In genomic region chr4:25863906-25864418, GRCh38 we compare ENCODE assay signal across 9 cellular contexts. TPM values are rescaled to one million over a fixed set of nuclear protein-coding genes. Genes with fewer than 3 reads are reported as not detected.
DNase-seq lines count a peak whose midpoint lies in the region; ATAC-seq and TF ChIP-seq lines count a peak whose summit lies in the region.
"Had no signal": no experiment of that assay in that cellular context is flagged by ENCODE, and none has a peak within 500 bp of the region (broad histone marks: within the 10 kb centered on the region; RNA-seq: fewer than 3 reads in every experiment).

No MANE protein-coding gene starts in this region.

- H3K9me3 Mint-ChIP-seq in GM23338 = no peaks in the 10 kb centered on the region

- H3K27ac ChIP-seq in 22Rv1 (peak overlapping the region; percentile 12; the same call in 1 of the 2 replicates), GM23338 (ENCODE audit: low read depth) (peak overlapping the region; percentile 95), body of pancreas (peak overlapping the region; percentile 22 to 96 (median 82))

- H3K4me3 ChIP-seq in GM23338 (peak overlapping the region; percentile 95), body of pancreas (no peak overlapping the region), mucosa of descending colon (no peak overlapping the region)

- H3K36me3 ChIP-seq in GM23338 (ENCODE audit: insufficient read depth) = no peaks in the 10 kb centered on the region
- no peaks in the 10 kb centered on the region for H3K36me3 ChIP-seq in body of pancreas (replicated peaks in 1 of 2; ENCODE audit: insufficient read depth in 1 of 2, low read depth in 2 of 2)
- H3K36me3 ChIP-seq in mucosa of descending colon (ENCODE audit: low read depth) = no peaks in the 10 kb centered on the region

- peak; percentile 62 for DNase-seq in GM23338 (ENCODE audit: low spot score)
- peak in 1 of 4 donors; percentile 35 for DNase-seq in body of pancreas
- DNase-seq in mucosa of descending colon = peak; percentile 39 to 71 (median 61)
- DNase-seq in left lobe of liver (ENCODE audit: low spot score) = no peak
- no peak for DNase-seq in GM19240 (ENCODE audit: insufficient read length, low spot score)
- DNase-seq: SW 1271 had no signal

- peaks cover 36% of the 10 kb centered on the region for H3K4me1 Mint-ChIP-seq in GM23338

- ATAC-seq in GM23338 (peak; percentile 58), body of pancreas (no peak), mucosa of descending colon (peak; percentile 18), HG03196 (IDR thresholded peaks at IDR 0.05; ENCODE audit: unreplicated experiment) (no peak), left lobe of liver (no peak), GM18870 (IDR thresholded peaks at IDR 0.05; ENCODE audit: unreplicated experiment) (no peak)

- H3K27me3 ChIP-seq in GM23338 (ENCODE audit: insufficient read depth) (peaks cover 15% of the 10 kb centered on the region), body of pancreas (no peaks in the 10 kb centered on the region)

- H3K4me2 ChIP-seq in GM23338 = peak overlapping the region; percentile 98

- intact Hi-C loops in body of pancreas (cut with DNase I) = no loop called here
- intact Hi-C loops in mucosa of descending colon (cut with DNase I, micrococcal nuclease) = no loop called here

- H3K4me1 ChIP-seq in GM23338 (ENCODE audit: insufficient read depth) (peaks cover 46% of the 10 kb centered on the region), body of pancreas (peaks cover 45% of the 10 kb centered on the region), mucosa of descending colon (ENCODE audit: low read depth) (peaks cover 25% of the 10 kb centered on the region)

- H3K27ac Mint-ChIP-seq in GM23338 = no peak overlapping the region

- H3K4me3 Mint-ChIP-seq in GM23338 = peak overlapping the region; percentile 82

- no peaks in the 10 kb centered on the region for H3K9me3 ChIP-seq in body of pancreas
- no peaks in the 10 kb centered on the region for H3K9me3 ChIP-seq in mucosa of descending colon

- H3K36me3 Mint-ChIP-seq in GM23338 (ENCODE audit: low read depth) = peaks cover 8% of the 10 kb centered on the region; the same call in 2 of the 3 replicates

- TF ChIP-seq CTCF in 22Rv1 (IDR thresholded peaks at IDR 0.05) (no peak), GM23338 (conservative IDR thresholded peaks at IDR 0.05; ENCODE audit: low read depth in 2 of 2) (no peak), body of pancreas (IDR thresholded peaks at IDR 0.05) (no peak), mucosa of descending colon (IDR thresholded peaks at IDR 0.05) (no peak)

- no peaks in the 10 kb centered on the region for H3K9me2 ChIP-seq in GM23338 (ENCODE audit: insufficient read depth)

- 39 to 45% methylated on average over 17 to 29 of the region's 29 CpGs for WGBS in body of pancreas, 2 donors

- peaks cover under 1% of the 10 kb centered on the region; the same call in 1 of the 2 replicates for H4K20me1 ChIP-seq in GM23338 (replicated peaks; ENCODE audit: insufficient read depth)

- H2AFZ ChIP-seq in GM23338 = peak overlapping the region; percentile 94

- H3K27me3 Mint-ChIP-seq in GM23338 (ENCODE audit: insufficient read depth, low read depth, poor library complexity) = peaks cover 14% of the 10 kb centered on the region

- peaks cover 31% of the 10 kb centered on the region for H3K79me2 ChIP-seq in GM23338 (replicated peaks; ENCODE audit: insufficient read depth)

- no peak for TF ChIP-seq POLR2A in body of pancreas (IDR thresholded peaks at IDR 0.05)

- H3F3A ChIP-seq in GM23338 (replicated peaks; ENCODE audit: low read depth) = peaks cover 7% of the 10 kb centered on the region; the same call in 1 of the 2 replicates

TF ChIP-seq in GM23338, 12 proteins besides CTCF, POLR2A, EP300 and RAD21:
- TF ChIP-seq EZH2phosphoT487 (IDR thresholded peaks at IDR 0.05; ENCODE audit: unreplicated experiment) (no peak), NANOG (IDR thresholded peaks at IDR 0.05; ENCODE audit: borderline replicate concordance) (no peak), ZNF331 (CRISPR knock-in tag; IDR thresholded peaks at IDR 0.05; ENCODE audit: low read depth) (no peak)

RNA-seq across cellular contexts. Expression of gene SEL1L3, which starts 1.2 kb away (rescaled TPM):
- 61.7 and 65.8 TPM in 2 replicates for total RNA-seq in GM23338 (2014; rRNA removed; shearing (Covaris generic))
- 17.1 and 19.3 TPM in 2 replicates for polyA plus RNA-seq in GM23338 (2016; fragmentation: Nextera tagmentation; extraction: Ambion mirVana)
- total RNA-seq in body of pancreas = 10 to 100 TPM; 32.3 to 64.1 TPM
- 100 to 1,000 TPM in 1 of 3 donors, 10 to 100 TPM in 2; 51.7 to 104 (median 98.3) TPM for total RNA-seq in mucosa of descending colon
- 5.0 TPM for total RNA-seq in left lobe of liver

RNA-seq across cellular contexts. Expression of gene SMIM20, which starts 50.1 kb away (rescaled TPM):
- total RNA-seq in GM23338 (2014; rRNA removed; shearing (Covaris generic)) = 56.6 and 71.6 TPM in 2 replicates
- polyA plus RNA-seq in GM23338 (2016; fragmentation: Nextera tagmentation; extraction: Ambion mirVana) = 68.3 and 82.9 TPM in 2 replicates
- total RNA-seq in body of pancreas (10 to 100 TPM in 1 of 2 donors, under 1 TPM in 1; 0.99 to 21.5 TPM), mucosa of descending colon (10 to 100 TPM; 28.1 to 36.0 (median 28.7) TPM), left lobe of liver (20.4 TPM)

Comparison
In these comparisons a context has a peak if more than half of its experiments do, and no peak if none do; other contexts are left out.
1. H3K27ac ChIP-seq: peak in every context shown above with its lines; median percentile 95 in GM23338; 82 in body of pancreas; 12 in 22Rv1.
2. ATAC-seq: peak in GM23338 (single experiment) and mucosa of descending colon (single experiment); none in body of pancreas (single experiment), HG03196 (single experiment), left lobe of liver (single experiment) and GM18870 (single experiment).
3. DNase-seq: peak in GM23338 (single experiment) and mucosa of descending colon (3 of 3); none in left lobe of liver (single experiment) and GM19240 (single experiment).